27 cellular contexts compared by ENCODE assay signal in the genomic region with DNA sequence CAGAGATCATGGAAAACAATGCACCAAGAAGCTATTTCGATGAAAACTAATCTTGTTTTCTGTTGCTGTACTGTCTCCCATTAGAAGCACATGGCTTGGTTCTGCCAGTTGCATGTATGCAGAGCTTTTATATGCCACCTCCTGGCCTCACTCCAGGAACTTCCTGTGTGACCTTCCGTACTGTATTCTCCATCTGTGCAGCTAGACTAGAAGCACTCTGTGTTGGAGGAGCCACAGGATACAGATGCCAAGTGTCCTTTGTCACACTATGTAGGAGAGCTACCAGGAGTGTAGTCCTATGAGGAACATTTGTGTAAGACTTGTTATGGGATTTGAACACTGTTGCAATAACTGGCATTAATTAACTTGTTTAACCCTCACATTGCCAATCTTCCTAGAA.
"Had no signal": no experiment of that assay in that cellular context is flagged by ENCODE, and none has a peak within 500 bp of the region (broad histone marks: within the 10 kb centered on the region; RNA-seq: fewer than 3 reads in every experiment).

No MANE protein-coding gene starts in this region.

- H3K4me1 Mint-ChIP-seq: activated B cell treated with CpG ODN at 0.5 μM for 24 hours; activated naive CD4-positive, alpha-beta T cell treated with anti-CD3 and anti-CD28 coated beads, Interleukin-2, amount 50 U/mL, for 24 hours; activated naive CD8-positive, alpha-beta T cell treated with anti-CD3 and anti-CD28 coated beads, Interleukin-2, amount 50 U/mL, for 24 hours; immature natural killer cell; stimulated activated effector memory CD8-positive, alpha-beta T cell treated with anti-CD3 and anti-CD28 coated beads, Interleukin-12 subunit alpha, Interleukin-12 subunit beta, amount 100 ng/mL, for 72 hours; stimulated activated naive CD8-positive, alpha-beta T cell treated with anti-CD3 and anti-CD28 coated beads, Interleukin-15, amount 100 ng/mL, for 72 hours had no signal

- H3K9me3 ChIP-seq: pancreas, prostate gland, sigmoid colon, thyroid gland had no signal

- H3K27me3 Mint-ChIP-seq: activated B cell treated with CpG ODN at 0.5 μM for 24 hours; activated CD8-positive, alpha-beta T cell treated with anti-CD3 and anti-CD28 coated beads for 36 hours; activated naive CD4-positive, alpha-beta T cell treated with anti-CD3 and anti-CD28 coated beads, Interleukin-2, amount 50 U/mL, for 24 hours; activated naive CD8-positive, alpha-beta T cell treated with anti-CD3 and anti-CD28 coated beads, Interleukin-2, amount 50 U/mL, for 24 hours; naive thymus-derived CD4-positive, alpha-beta T cell; stimulated activated naive CD8-positive, alpha-beta T cell treated with anti-CD3 and anti-CD28 coated beads, Interleukin-15, amount 100 ng/mL, for 72 hours had no signal

- DNase-seq: activated B cell treated with CpG ODN at 0.5 μM for 24 hours; activated CD4-positive, alpha-beta T cell treated with anti-CD3 and anti-CD28 coated beads, Interleukin-2, amount 50 U/mL, for 1 hour; activated CD8-positive, alpha-beta T cell treated with anti-CD3 and anti-CD28 coated beads for 36 hours; activated naive CD8-positive, alpha-beta T cell treated with anti-CD3 and anti-CD28 coated beads, Interleukin-2, amount 50 U/mL, for 24 hours; activated T-cell treated with anti-CD3 and anti-CD28 coated beads, Interleukin-2, amount 50 U/mL, for 4 hours; amygdala; caudate nucleus; foreskin keratinocyte; heart left ventricle; hypothalamus; immature natural killer cell; kidney; left colon; midbrain; naive thymus-derived CD4-positive, alpha-beta T cell; pancreas; sigmoid colon; small intestine; stimulated activated CD4-positive, alpha-beta T cell treated with anti-CD3 and anti-CD28 coated beads, Interleukin-4, amount 100 ng/mL, for 24 hours; stimulated activated naive CD8-positive, alpha-beta T cell treated with anti-CD3 and anti-CD28 coated beads, Interleukin-15, amount 100 ng/mL, for 72 hours; substantia nigra; thyroid gland had no signal

- ATAC-seq: activated CD8-positive, alpha-beta T cell treated with anti-CD3 and anti-CD28 coated beads for 36 hours; activated naive CD8-positive, alpha-beta T cell treated with anti-CD3 and anti-CD28 coated beads, Interleukin-2, amount 50 U/mL, for 24 hours; activated T-cell treated with anti-CD3 and anti-CD28 coated beads, Interleukin-2, amount 50 U/mL, for 4 hours; esophagus mucosa; foreskin keratinocyte; heart left ventricle; left colon; naive thymus-derived CD4-positive, alpha-beta T cell; pancreas; stimulated activated effector memory CD8-positive, alpha-beta T cell treated with anti-CD3 and anti-CD28 coated beads, Interleukin-12 subunit alpha, Interleukin-12 subunit beta, amount 100 ng/mL, for 72 hours; stimulated activated naive CD8-positive, alpha-beta T cell treated with anti-CD3 and anti-CD28 coated beads, Interleukin-15, amount 100 ng/mL, for 72 hours had no signal

- H3K4me1 ChIP-seq: foreskin keratinocyte, heart left ventricle, pancreas, prostate gland, sigmoid colon, thyroid gland had no signal

- H3K27ac ChIP-seq: foreskin keratinocyte, heart left ventricle, pancreas, prostate gland, sigmoid colon, thyroid gland had no signal

- H3K4me3 Mint-ChIP-seq: activated B cell treated with CpG ODN at 0.5 μM for 24 hours; activated CD8-positive, alpha-beta T cell treated with anti-CD3 and anti-CD28 coated beads for 36 hours; activated naive CD4-positive, alpha-beta T cell treated with anti-CD3 and anti-CD28 coated beads, Interleukin-2, amount 50 U/mL, for 24 hours; activated naive CD8-positive, alpha-beta T cell treated with anti-CD3 and anti-CD28 coated beads, Interleukin-2, amount 50 U/mL, for 24 hours; activated T-cell treated with anti-CD3 and anti-CD28 coated beads, Interleukin-2, amount 50 U/mL, for 4 hours; immature natural killer cell; naive thymus-derived CD4-positive, alpha-beta T cell; stimulated activated effector memory CD8-positive, alpha-beta T cell treated with anti-CD3 and anti-CD28 coated beads, Interleukin-12 subunit alpha, Interleukin-12 subunit beta, amount 100 ng/mL, for 72 hours; stimulated activated naive CD8-positive, alpha-beta T cell treated with anti-CD3 and anti-CD28 coated beads, Interleukin-15, amount 100 ng/mL, for 72 hours had no signal

- H3K36me3 Mint-ChIP-seq: activated naive CD4-positive, alpha-beta T cell treated with anti-CD3 and anti-CD28 coated beads, Interleukin-2, amount 50 U/mL, for 24 hours; immature natural killer cell; naive thymus-derived CD4-positive, alpha-beta T cell; stimulated activated effector memory CD8-positive, alpha-beta T cell treated with anti-CD3 and anti-CD28 coated beads, Interleukin-12 subunit alpha, Interleukin-12 subunit beta, amount 100 ng/mL, for 72 hours had no signal

- H3K27ac Mint-ChIP-seq: activated B cell treated with CpG ODN at 0.5 μM for 24 hours; activated CD8-positive, alpha-beta T cell treated with anti-CD3 and anti-CD28 coated beads for 36 hours; activated naive CD4-positive, alpha-beta T cell treated with anti-CD3 and anti-CD28 coated beads, Interleukin-2, amount 50 U/mL, for 24 hours; activated naive CD8-positive, alpha-beta T cell treated with anti-CD3 and anti-CD28 coated beads, Interleukin-2, amount 50 U/mL, for 24 hours; activated T-helper 2 cell treated with anti-CD3 and anti-CD28 coated beads, Interferon-gamma antibody, Interleukin-2, Interleukin-4, amounts not matched to agents 10 μg/mL and 5 μg/mL and 100 μg/mL, durations not matched to agents 14 hours and 24 hours and 36 hours; immature natural killer cell; naive thymus-derived CD4-positive, alpha-beta T cell; stimulated activated effector memory CD8-positive, alpha-beta T cell treated with anti-CD3 and anti-CD28 coated beads, Interleukin-12 subunit alpha, Interleukin-12 subunit beta, amount 100 ng/mL, for 72 hours; stimulated activated naive CD8-positive, alpha-beta T cell treated with anti-CD3 and anti-CD28 coated beads, Interleukin-15, amount 100 ng/mL, for 72 hours had no signal

- H3K4me3 ChIP-seq: heart left ventricle, pancreas, prostate gland, sigmoid colon, thyroid gland had no signal

- H3K9me3 Mint-ChIP-seq: activated B cell treated with CpG ODN at 0.5 μM for 24 hours had no signal

- H3K36me3 ChIP-seq: heart left ventricle, pancreas, prostate gland, sigmoid colon, thyroid gland had no signal

- H3K27me3 ChIP-seq: foreskin keratinocyte, heart left ventricle, pancreas, sigmoid colon, thyroid gland had no signal
